Comparison of ENCODE assay signal across 29 cellular contexts in the genomic region with DNA sequence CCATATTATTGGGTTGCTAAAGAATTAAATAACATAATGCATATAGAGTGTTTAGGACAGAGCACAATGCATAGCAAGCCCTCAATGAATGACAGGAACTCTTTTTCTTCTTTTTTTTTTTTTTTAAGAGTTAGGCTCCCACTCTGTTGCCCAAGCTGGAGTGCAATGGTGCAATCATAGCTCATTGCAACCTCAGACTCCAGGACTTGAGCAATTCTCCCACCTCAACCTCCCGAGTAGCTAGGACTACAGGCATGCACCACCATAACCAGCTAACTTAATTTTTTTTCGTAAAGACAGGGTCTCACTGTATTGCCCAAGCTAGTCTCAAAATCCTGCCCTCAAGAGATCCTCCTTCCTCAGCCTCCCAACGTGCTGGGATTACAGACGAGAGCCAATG.
"Had no signal": no experiment of that assay in that cellular context is flagged by ENCODE, and none has a peak within 500 bp of the region (broad histone marks: within the 10 kb centered on the region; RNA-seq: fewer than 3 reads in every experiment).

No MANE protein-coding gene starts in this region.

- H3K36me3 ChIP-seq: neural progenitor cell, neutrophil, ovary, prostate gland, sigmoid colon, suprapubic skin, thoracic aorta, upper lobe of right lung had no signal

- H3K27ac Mint-ChIP-seq: immature natural killer cell; mesothelial cell of epicardium; naive B cell; natural killer cell; nephron progenitor cell; neural progenitor cell; stimulated activated effector memory CD8-positive, alpha-beta T cell treated with anti-CD3 and anti-CD28 coated beads, Interleukin-12 subunit alpha, Interleukin-12 subunit beta, amount 100 ng/mL, for 72 hours; stimulated activated naive CD8-positive, alpha-beta T cell treated with anti-CD3 and anti-CD28 coated beads, Interleukin-15, Interleukin-2, amounts not matched to agents 100 ng/mL and 50 ng/mL, for 24 hours had no signal

- H3K4me3 ChIP-seq: left lung, lung, neural progenitor cell, ovary, prostate gland, sigmoid colon, spleen, suprapubic skin, thoracic aorta, tibial artery, upper lobe of right lung had no signal

- H3K4me1 Mint-ChIP-seq: immature natural killer cell, naive B cell, natural killer cell, nephron progenitor cell, neural progenitor cell had no signal

- H3K9me3 Mint-ChIP-seq: immature natural killer cell; natural killer cell; stimulated activated effector memory CD8-positive, alpha-beta T cell treated with anti-CD3 and anti-CD28 coated beads, Interleukin-12 subunit alpha, Interleukin-12 subunit beta, amount 100 ng/mL, for 72 hours; stimulated activated naive CD8-positive, alpha-beta T cell treated with anti-CD3 and anti-CD28 coated beads, Interleukin-15, Interleukin-2, amounts not matched to agents 100 ng/mL and 50 ng/mL, for 24 hours had no signal

- H3K9me3 ChIP-seq: left lung, neutrophil, ovary, prostate gland, sigmoid colon, spleen, suprapubic skin, thoracic aorta, tibial artery, upper lobe of right lung had no signal

- H3K27ac ChIP-seq: left lung, neural progenitor cell, neutrophil, ovary, prostate gland, sigmoid colon, spleen, suprapubic skin, thoracic aorta, tibial artery, upper lobe of right lung had no signal

- H3K36me3 Mint-ChIP-seq: natural killer cell; stimulated activated effector memory CD8-positive, alpha-beta T cell treated with anti-CD3 and anti-CD28 coated beads, Interleukin-12 subunit alpha, Interleukin-12 subunit beta, amount 100 ng/mL, for 72 hours had no signal

- H3K27me3 ChIP-seq: left lung, neural progenitor cell, neutrophil, ovary, sigmoid colon, spleen, suprapubic skin, tibial artery, upper lobe of right lung had no signal

- DNase-seq: hypothalamus; immature natural killer cell; kidney; left colon; left lung; mesendoderm; naive B cell; natural killer cell; nephron progenitor cell; ovary; posterior cingulate gyrus; retina; right cardiac atrium; sigmoid colon; small intestine; spleen; stimulated activated CD4-positive, alpha-beta T cell treated with anti-CD3 and anti-CD28 coated beads, Interleukin-4, amount 100 ng/mL, for 24 hours; stimulated activated naive CD4-positive, alpha-beta T cell; tibial artery; upper lobe of right lung had no signal

- H3K4me1 ChIP-seq: left lung, neural progenitor cell, prostate gland, spleen, suprapubic skin, tibial artery, upper lobe of right lung had no signal

- H3K27me3 Mint-ChIP-seq: naive B cell; stimulated activated naive CD8-positive, alpha-beta T cell treated with anti-CD3 and anti-CD28 coated beads, Interleukin-15, Interleukin-2, amounts not matched to agents 100 ng/mL and 50 ng/mL, for 24 hours had no signal

- H3K4me3 Mint-ChIP-seq: immature natural killer cell; mesothelial cell of epicardium; naive B cell; natural killer cell; nephron progenitor cell; neural progenitor cell; stimulated activated effector memory CD8-positive, alpha-beta T cell treated with anti-CD3 and anti-CD28 coated beads, Interleukin-12 subunit alpha, Interleukin-12 subunit beta, amount 100 ng/mL, for 72 hours; stimulated activated naive CD8-positive, alpha-beta T cell treated with anti-CD3 and anti-CD28 coated beads, Interleukin-15, Interleukin-2, amounts not matched to agents 100 ng/mL and 50 ng/mL, for 24 hours had no signal

- ATAC-seq: left colon; left lung; natural killer cell; right cardiac atrium; stimulated activated effector memory CD8-positive, alpha-beta T cell treated with anti-CD3 and anti-CD28 coated beads, Interleukin-12 subunit alpha, Interleukin-12 subunit beta, amount 100 ng/mL, for 72 hours; upper lobe of right lung had no signal

- H3K9ac ChIP-seq: neural progenitor cell had no signal
